ENCODE assay signal across 12 cellular contexts in genomic region chr2:130823171-130823885, GRCh38. TPM values are rescaled to one million over a fixed set of nuclear protein-coding genes. Genes with fewer than 3 reads are reported as not detected.
A peak's percentile ranks its signal among the peaks of the same experiment; 100 is the strongest.
DNase-seq lines count a peak whose midpoint lies in the region; ATAC-seq lines count a peak whose summit lies in the region.
"Had no signal": no experiment of that assay in that cellular context is flagged by ENCODE, and none has a peak within 500 bp of the region (broad histone marks: within the 10 kb centered on the region; RNA-seq: fewer than 3 reads in every experiment).

No MANE protein-coding gene starts in this region.

- no peaks in the 10 kb centered on the region for H3K9me3 Mint-ChIP-seq in activated CD8-positive, alpha-beta T cell treated with anti-CD3 and anti-CD28 coated beads, Interleukin-2, amount 10 ng/mL, durations not matched to agents 7 days and 5 days (ENCODE audit: insufficient read depth)
- peaks cover 3% of the 10 kb centered on the region for H3K9me3 Mint-ChIP-seq in memory B cell
- H3K9me3 Mint-ChIP-seq: naive thymus-derived CD4-positive, alpha-beta T cell had no signal

- ATAC-seq in GM18517 (IDR thresholded peaks at IDR 0.05; ENCODE audit: unreplicated experiment) = peak; percentile 4
- ATAC-seq in HG03066 (IDR thresholded peaks at IDR 0.05; ENCODE audit: low read depth, unreplicated experiment) = peak; percentile 6
- ATAC-seq in activated CD8-positive, alpha-beta T cell treated with anti-CD3 and anti-CD28 coated beads, Interleukin-2, amount 10 ng/mL, durations not matched to agents 7 days and 5 days = no peak
- no peak for ATAC-seq in memory B cell (ENCODE audit: low read depth)
- no peak for ATAC-seq in HG03354 (IDR thresholded peaks at IDR 0.05; ENCODE audit: poor library complexity, severe bottlenecking, unreplicated experiment)
- ATAC-seq in HG03457 (IDR thresholded peaks at IDR 0.05; ENCODE audit: unreplicated experiment) = no peak

- peak overlapping the region; percentile 77 for H3K27ac Mint-ChIP-seq in activated CD8-positive, alpha-beta T cell treated with anti-CD3 and anti-CD28 coated beads, Interleukin-2, amount 10 ng/mL, durations not matched to agents 7 days and 5 days
- peak overlapping the region; percentile 94 for H3K27ac Mint-ChIP-seq in memory B cell

- DNase-seq in activated CD8-positive, alpha-beta T cell treated with anti-CD3 and anti-CD28 coated beads, Interleukin-2, amount 10 ng/mL, durations not matched to agents 7 days and 5 days = no peak
- DNase-seq in memory B cell (ENCODE audit: low spot score in 2 of 2) (no peak), NCI-H226 (no peak)
- DNase-seq in stimulated activated naive CD4-positive, alpha-beta T cell treated with Interleukin-2 at 50 U/mL for 16 hours (lab: John Stamatoyannopoulos, UW) = no peak
- DNase-seq: NCI-H1930, NCI-H748 treated with DMSO at 0.1 percent for 48 hours had no signal

- no peak overlapping the region for H3K4me3 Mint-ChIP-seq in activated CD8-positive, alpha-beta T cell treated with anti-CD3 and anti-CD28 coated beads, Interleukin-2, amount 10 ng/mL, durations not matched to agents 7 days and 5 days
- no peak overlapping the region for H3K4me3 Mint-ChIP-seq in memory B cell

- H3K4me1 Mint-ChIP-seq in activated CD8-positive, alpha-beta T cell treated with anti-CD3 and anti-CD28 coated beads, Interleukin-2, amount 10 ng/mL, durations not matched to agents 7 days and 5 days (ENCODE audit: low read depth) = peaks cover 29% of the 10 kb centered on the region
- peaks cover 10% of the 10 kb centered on the region for H3K4me1 Mint-ChIP-seq in memory B cell

- H3K36me3 Mint-ChIP-seq in activated CD8-positive, alpha-beta T cell treated with anti-CD3 and anti-CD28 coated beads, Interleukin-2, amount 10 ng/mL, durations not matched to agents 7 days and 5 days (ENCODE audit: low read depth) = no peaks in the 10 kb centered on the region
- H3K36me3 Mint-ChIP-seq in memory B cell = peaks cover 4% of the 10 kb centered on the region

- peaks cover 2% of the 10 kb centered on the region for H3K27me3 Mint-ChIP-seq in activated CD8-positive, alpha-beta T cell treated with anti-CD3 and anti-CD28 coated beads, Interleukin-2, amount 10 ng/mL, durations not matched to agents 7 days and 5 days (ENCODE audit: low read depth)
- peaks cover 5% of the 10 kb centered on the region for H3K27me3 Mint-ChIP-seq in memory B cell

- POLR2A ChIA-PET in activated CD8-positive, alpha-beta T cell treated with anti-CD3 and anti-CD28 coated beads, Interleukin-2, amount 10 ng/mL, durations not matched to agents 7 days and 5 days (lab: Charles Lee) = no interaction called here

- CTCF ChIA-PET in activated CD8-positive, alpha-beta T cell treated with anti-CD3 and anti-CD28 coated beads, Interleukin-2, amount 10 ng/mL, durations not matched to agents 7 days and 5 days (lab: Charles Lee) = interaction anchor here (2.4 kb wide), 1 partner anchor 25 kb away, joined by 17 read pairs; no protein-coding TSS in a partner anchor

RNA-seq across cellular contexts. Expression of gene ARHGEF4, which starts 13.4 kb away (rescaled TPM):
- 1 to 10 TPM; 2.9 to 3.3 TPM for total RNA-seq in activated CD8-positive, alpha-beta T cell treated with anti-CD3 and anti-CD28 coated beads, Interleukin-2, amount 10 ng/mL, durations not matched to agents 7 days and 5 days
- total RNA-seq: endothelial cell of umbilical vein had no signal

Comparison
In these comparisons a context has a peak if more than half of its experiments do, and no peak if none do; other contexts are left out.
1. ATAC-seq: peak in GM18517 (single experiment) and HG03066 (single experiment); none in activated CD8-positive, alpha-beta T cell treated with anti-CD3 and anti-CD28 coated beads, Interleukin-2, amount 10 ng/mL, durations not matched to agents 7 days and 5 days (single experiment), memory B cell (single experiment), HG03354 (single experiment) and HG03457 (single experiment).